11 cellular contexts compared by ENCODE assay signal in the genomic region with DNA sequence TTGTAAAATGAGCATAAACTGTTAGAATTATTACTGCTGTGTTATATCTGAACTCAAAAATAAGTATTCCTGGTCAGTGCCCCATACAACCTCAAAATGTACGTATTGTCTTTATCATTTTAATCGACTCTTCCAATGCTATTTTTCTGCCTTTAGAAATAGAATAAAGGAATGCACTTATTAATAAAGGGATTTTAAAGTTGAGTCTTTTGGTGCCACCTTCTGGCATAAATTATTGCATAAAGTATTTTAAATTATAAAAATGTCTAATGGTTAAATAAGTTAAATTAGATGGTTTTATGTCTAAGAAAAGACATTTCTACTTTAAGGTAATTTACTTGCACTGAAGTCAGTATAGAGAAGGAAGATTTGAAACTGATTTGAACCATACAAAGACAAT.
DNase-seq lines count a peak whose midpoint lies in the region; TF ChIP-seq lines count a peak whose summit lies in the region.
"Had no signal": no experiment of that assay in that cellular context is flagged by ENCODE, and none has a peak within 500 bp of the region (broad histone marks: within the 10 kb centered on the region; RNA-seq: fewer than 3 reads in every experiment).

No MANE protein-coding gene starts in this region.

- TF ChIP-seq POLR2A in lower leg skin (IDR thresholded peaks at IDR 0.05) (no peak), stomach (IDR thresholded peaks at IDR 0.05) (no peak)

- peak; percentile 14 for DNase-seq in COR-L47 (lab: John Stamatoyannopoulos, UW)
- peak; percentile 18 for DNase-seq in HT1080 (ENCODE audit: low read depth)
- peak; percentile 8 for DNase-seq in SW480 (ENCODE audit: low spot score)
- DNase-seq in midbrain (lab: John Stamatoyannopoulos, UW) = peak; percentile 20
- DNase-seq in lower leg skin (ENCODE audit: low spot score in 2 of 2) = no peak
- no peak for DNase-seq in nucleus accumbens (lab: John Stamatoyannopoulos, UW)
- DNase-seq in stomach = no peak
- DNase-seq: activated CD4-positive, alpha-beta T cell treated with anti-CD3 and anti-CD28 coated beads, Interleukin-2, amount 50 U/mL, for 48 hours; naive B cell; NCI-H1930; stimulated activated naive B cell treated with anti-CD40 and anti-IgM and Interleukin-4, amounts not matched to agents 10 μg/mL and 1 μg/mL and 100 μg/mL, for 72 hours had no signal

- intact Hi-C loops in lower leg skin (cut with DNase I; ENCODE audit: low total_unique reads) (no loop called here), stomach (cut with DNase I; ENCODE audit: low total_unique reads) (no loop called here)

- TF ChIP-seq EP300 in stomach (IDR thresholded peaks at IDR 0.05) = no peak

- 46 to 58% methylated on average over 2 of the region's 2 CpGs for WGBS in lower leg skin, 2 donors
- 22 to 51% (median 37%) methylated on average over 2 of the region's 2 CpGs for WGBS in stomach, 5 donors

- H3K4me3 ChIP-seq in lower leg skin (ENCODE audit: low read depth, poor library complexity, severe bottlenecking) (no peak overlapping the region), stomach (no peak overlapping the region)

- H3K27ac ChIP-seq in stomach = no peak overlapping the region

- no peaks in the 10 kb centered on the region for H3K27me3 ChIP-seq in stomach

- TF ChIP-seq CTCF in lower leg skin (IDR thresholded peaks at IDR 0.05) (no peak), stomach (IDR thresholded peaks at IDR 0.05) (peak in 2 of 7 experiments; percentile 9 to 18)

- H3K4me1 ChIP-seq in stomach = no peaks in the 10 kb centered on the region

- no peaks in the 10 kb centered on the region for H3K36me3 ChIP-seq in stomach

- no peaks in the 10 kb centered on the region for H3K9me3 ChIP-seq in stomach

Comparison
In these comparisons a context has a peak if more than half of its experiments do, and no peak if none do; other contexts are left out.
1. DNase-seq: peak in COR-L47 (single experiment), HT1080 (single experiment), SW480 (single experiment) and midbrain (single experiment); none in lower leg skin (0 of 2), nucleus accumbens (0 of 56) and stomach (single experiment).